In the genomic region with DNA sequence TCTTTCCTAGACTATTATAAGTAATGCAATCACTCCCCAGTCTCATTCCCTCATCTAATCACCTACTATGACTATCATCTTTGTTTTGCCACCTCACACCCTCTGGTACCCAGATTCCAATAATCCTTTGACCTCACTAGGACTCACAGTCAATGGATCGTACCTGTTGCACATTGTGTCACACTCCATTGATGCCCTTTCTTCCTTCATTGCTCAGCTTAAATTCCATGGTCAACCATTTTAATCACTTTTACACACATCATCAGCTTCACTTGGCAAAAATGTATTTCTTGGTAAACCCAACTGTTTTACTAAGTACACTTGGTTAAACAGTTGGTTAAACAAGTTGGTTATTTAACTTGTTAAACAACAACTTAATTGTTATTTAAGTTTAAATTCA, we compare ENCODE assay signal across 25 cellular contexts. TPM values are rescaled to one million over a fixed set of nuclear protein-coding genes. Genes with fewer than 3 reads are reported as not detected.
DNase-seq lines count a peak whose midpoint lies in the region; FAIRE-seq and TF ChIP-seq lines count a peak whose summit lies in the region.
"Had no signal": no experiment of that assay in that cellular context is flagged by ENCODE, and none has a peak within 500 bp of the region (broad histone marks: within the 10 kb centered on the region; RNA-seq: fewer than 3 reads in every experiment).

No MANE protein-coding gene starts in this region.

- H3K27me3 ChIP-seq in keratinocyte (ENCODE audit: control insufficient read depth, extremely low read depth, insufficient read depth, low read length), result no peaks in the 10 kb centered on the region
- H3K27me3 ChIP-seq: BLaER1 treated with 17β-estradiol and CSF1 and Interleukin-3, amounts not matched to agents 10 nM and 100 nM had no signal

- POLR2A ChIA-PET in HEK293 (lab: Yijun Ruan, JAX), result no interaction called here

- H3K79me2 ChIP-seq in keratinocyte (ENCODE audit: control insufficient read depth, insufficient read depth, low read length), result no peaks in the 10 kb centered on the region

- CTCF ChIA-PET in HEK293 (lab: Yijun Ruan, JAX), result no interaction called here

- DNase-seq in Caki2 (ENCODE audit: low read depth) (peak; percentile 82), keratinocyte (ENCODE audit: low read depth, low spot score) (no peak), kidney tubule cell (ENCODE audit: low spot score) (peak; percentile 83), NCI-H2227 treated with DMSO at 0.1 percent for 48 hours (lab: John Stamatoyannopoulos, UW) (no peak), NCI-H774 (lab: John Stamatoyannopoulos, UW) (no peak), MV-4-11 (lab: John Stamatoyannopoulos, UW) (no peak)
- no peak for DNase-seq in central memory CD4-positive, alpha-beta T cell
- DNase-seq: AML-193; Caco-2; CD4-positive, alpha-beta T cell; CD8-positive, alpha-beta T cell; DMS 273 treated with DMSO at 0.1 percent for 48 hours; DMS153; DMS53; DMS79; DND-41; EL; GDM1 had no signal

- no peaks in the 10 kb centered on the region for H3K9me3 ChIP-seq in HEK293 (ENCODE audit: control insufficient read depth, insufficient read depth, low read depth, low read length)
- H3K9me3 ChIP-seq in keratinocyte (ENCODE audit: control insufficient read depth, low read depth, low read length), result no peaks in the 10 kb centered on the region
- H3K9me3 ChIP-seq: A549; BLaER1 treated with 17β-estradiol and CSF1 and Interleukin-3, amounts not matched to agents 10 nM and 100 nM; Caco-2 had no signal

- H2AFZ ChIP-seq in keratinocyte (ENCODE audit: control insufficient read depth, low read length), result no peak overlapping the region

- no peaks in the 10 kb centered on the region for H4K20me1 ChIP-seq in keratinocyte (ENCODE audit: control insufficient read depth, extremely low read depth, insufficient read depth, low read length)
- H4K20me1 ChIP-seq: BLaER1 treated with 17β-estradiol and CSF1 and Interleukin-3, amounts not matched to agents 10 nM and 100 nM had no signal

- TF ChIP-seq CTCF in HEK293 (tag by site-specific recombination; IDR thresholded peaks at IDR 0.05) (no peak), keratinocyte (optimal IDR thresholded peaks at IDR 0.05 in 1 of 3, IDR thresholded peaks at IDR 0.05 in 1 of 3, conservative IDR thresholded peaks at IDR 0.05 in 1 of 3; ENCODE audit: extremely low read depth in 1 of 3, insufficient read depth in 2 of 3, low read length in 3 of 3) (no peak)

- H3K36me3 ChIP-seq in HEK293 (ENCODE audit: control insufficient read depth in 2 of 2, insufficient read depth in 1 of 2, low read length in 2 of 2) (peaks cover 0 to 30% of the 10 kb centered on the region in 2 experiments; a peak in 1 of 3 replicates), keratinocyte (ENCODE audit: control insufficient read depth in 2 of 2, extremely low read depth in 1 of 2, insufficient read depth in 2 of 2, low read length in 2 of 2) (no peaks in the 10 kb centered on the region)

- in situ Hi-C loops in Caki2 (cut with HindIII; ENCODE audit: low pct_unique_long_range_greater_than_20kb, low sequenced_read_pairs), result no loop called here

- H3K9ac ChIP-seq in keratinocyte (ENCODE audit: control insufficient read depth, extremely low read depth, insufficient read depth, low read length), result no peak overlapping the region
- H3K9ac ChIP-seq: BLaER1 treated with 17β-estradiol and CSF1 and Interleukin-3, amounts not matched to agents 10 nM and 100 nM had no signal

- FAIRE-seq in keratinocyte (lab: Jason Lieb, UNC), result peak; percentile 5
- FAIRE-seq: A549, GM12878, GM19239 had no signal

- no peak overlapping the region for H3K4me3 ChIP-seq in HEK293 (ENCODE audit: low read depth, low read length)
- H3K4me3 ChIP-seq in keratinocyte (ENCODE audit: control insufficient read depth in 2 of 3, extremely low read depth in 1 of 3, insufficient read depth in 2 of 3, low read depth in 1 of 3, low read length in 3 of 3), result no peak overlapping the region
- H3K4me3 ChIP-seq: A549; BLaER1 treated with 17β-estradiol and CSF1 and Interleukin-3, amounts not matched to agents 10 nM and 100 nM; GM12878 had no signal

- dilution Hi-C loops in keratinocyte (cut with MboI; ENCODE audit: extremely low pct_ligation_motif_present, low sequenced_read_pairs), result no loop called here

- H3K9me1 ChIP-seq in keratinocyte (ENCODE audit: control insufficient read depth, extremely low read depth, insufficient read depth, low read length), result no peaks in the 10 kb centered on the region

- H3K4me2 ChIP-seq in keratinocyte (ENCODE audit: control insufficient read depth, extremely low read depth, insufficient read depth, low read depth, low read length), result no peak overlapping the region
- H3K4me2 ChIP-seq: A549 had no signal

- H3K4me1 ChIP-seq in HEK293 (ENCODE audit: control insufficient read depth, insufficient read depth, low read length) (no peaks in the 10 kb centered on the region), keratinocyte (ENCODE audit: control insufficient read depth, extremely low read depth, insufficient read depth, low read length) (no peaks in the 10 kb centered on the region)
- H3K4me1 ChIP-seq: A549, Caco-2 had no signal

- H3K27ac ChIP-seq in HEK293 (ENCODE audit: extremely low read depth, low read depth, low read length) (no peak overlapping the region), keratinocyte (ENCODE audit: control insufficient read depth, insufficient read depth, low read length) (no peak overlapping the region)
- H3K27ac ChIP-seq: 22Rv1; A549; BLaER1 treated with 17β-estradiol and CSF1 and Interleukin-3, amounts not matched to agents 10 nM and 100 nM; C4-2B had no signal

TF ChIP-seq in HEK293, 187 proteins besides CTCF, POLR2A, EP300 and RAD21:
- 0 out of 2 replicates have a peak, but pooled peaks have one; percentile 19 for TF ChIP-seq SCRT1 (tag by site-specific recombination; IDR thresholded peaks at IDR 0.05; ENCODE audit: borderline replicate concordance)
- TF ChIP-seq SCRT2 (tag by site-specific recombination; IDR thresholded peaks at IDR 0.05), result peak; percentile 79
- no peak for TF ChIP-seq ZNF157 (tag by site-specific recombination; IDR thresholded peaks at IDR 0.05)

RNA-seq across cellular contexts. Expression of gene CEP162, which starts 44.0 kb away (rescaled TPM):
- total RNA-seq in Caki2 (2014; rRNA removed; shearing (Covaris generic); ENCODE audit: low replicate concordance), result 3.1 and 3.5 TPM in 2 replicates
- 1.4 to 2.6 TPM (median 1.6 TPM) in 3 replicates for polyA plus RNA-seq in keratinocyte
- 8.2 TPM for polyA plus RNA-seq in keratinocyte (2011; ENCODE audit: low read depth)
- polyA plus RNA-seq in keratinocyte (2011; cell fraction: cytosol; rRNA removed), result 1.2 and 1.9 TPM in 2 replicates
- polyA plus RNA-seq in keratinocyte (2011; cell fraction: nucleus; rRNA removed), result 2.7 and 3.5 TPM in 2 replicates
- 1.6 and 1.8 TPM in 2 replicates for polyA plus RNA-seq in keratinocyte (2012; ENCODE audit: low replicate concordance)
- polyA minus RNA-seq in keratinocyte, result 0.56 to 2.5 TPM in 2 of 3 replicates, not detected in the other
- not detected for polyA minus RNA-seq in keratinocyte (2011; cell fraction: cytosol; rRNA and poly(A)+ RNA removed)
- 2.1 and 3.3 TPM in 2 replicates for polyA minus RNA-seq in keratinocyte (2011; cell fraction: nucleus; rRNA and poly(A)+ RNA removed)

Comparison
In these comparisons a context has a peak if more than half of its experiments do, and no peak if none do; other contexts are left out.
1. DNase-seq: peak in Caki2 (single experiment) and kidney tubule cell (single experiment); none in keratinocyte (single experiment), NCI-H2227 treated with DMSO at 0.1 percent for 48 hours (single experiment), NCI-H774 (single experiment), MV-4-11 (single experiment) and central memory CD4-positive, alpha-beta T cell (single experiment).